8 cellular contexts compared by ENCODE assay signal in genomic region chr2:95728878-95729511, GRCh38.
DNase-seq lines count a peak whose midpoint lies in the region; ATAC-seq and TF ChIP-seq lines count a peak whose summit lies in the region.

No MANE protein-coding gene starts in this region.

- DNase-seq in Calu3 (peak; percentile 78), HAP-1 (ENCODE audit: low spot score in 2 of 2) (peak; percentile 59 to 61), NCI-H2171 treated with DMSO at 0.1 percent for 48 hours (lab: John Stamatoyannopoulos, UW) (peak; percentile 86), fibroblast of lung (ENCODE audit: low read depth in 2 of 2) (peak; percentile 77 to 93), neural crest cell (ENCODE audit: low read depth, low spot score) (peak; percentile 55)

- H3K9me3 ChIP-seq in HAP-1 (no peaks in the 10 kb centered on the region; the same call in 1 of the 2 replicates), fibroblast of lung (ENCODE audit: control insufficient read depth, insufficient read depth, low read depth, low read length) (no peaks in the 10 kb centered on the region)

- TF ChIP-seq CTCF in Calu3 (IDR thresholded peaks at IDR 0.05; ENCODE audit: unreplicated experiment) (peak; percentile 50), WI38 (IDR thresholded peaks at IDR 0.05; ENCODE audit: low read depth, low read length) (peak; percentile 38; the same call in 1 of the 2 replicates), fibroblast of lung (conservative IDR thresholded peaks at IDR 0.05 in 1 of 2, IDR thresholded peaks at IDR 0.05 in 1 of 2; ENCODE audit: low read depth in 1 of 2, low read length in 2 of 2) (peak; percentile 67 to 69), neural crest cell (conservative IDR thresholded peaks at IDR 0.05) (peak; percentile 89)

- intact Hi-C loops in Calu3 (cut with micrococcal nuclease; ENCODE audit: unreplicated experiment) = loop anchor here (1.0 to 10.0 kb wide), 5 partner anchors 162 to 498 kb away; no protein-coding TSS in a partner anchor

- no peaks in the 10 kb centered on the region for H3K4me1 ChIP-seq in HAP-1
- H3K4me1 ChIP-seq in fibroblast of lung (ENCODE audit: control insufficient read depth, extremely low read depth, insufficient read depth, low read length) = no peaks in the 10 kb centered on the region

- H2AFZ ChIP-seq in fibroblast of lung (ENCODE audit: low read length) = no peak overlapping the region

- BruUV-seq in Calu3 (replicated peaks; lab: Mats Ljungman, UMichigan) = no TSS peak

- peak overlapping the region; percentile 3 for H3K27ac Mint-ChIP-seq in Calu3 (ENCODE audit: unreplicated experiment)
- no peak overlapping the region for H3K27ac Mint-ChIP-seq in neural crest cell (ENCODE audit: unreplicated experiment)

- H3K4me1 Mint-ChIP-seq in Calu3 (ENCODE audit: low read depth, unreplicated experiment) = peaks cover 8% of the 10 kb centered on the region
- H3K4me1 Mint-ChIP-seq in neural crest cell = peaks cover 6% of the 10 kb centered on the region

- peaks cover 30% of the 10 kb centered on the region for H3K27me3 Mint-ChIP-seq in Calu3 (ENCODE audit: unreplicated experiment)
- no peaks in the 10 kb centered on the region for H3K27me3 Mint-ChIP-seq in neural crest cell (ENCODE audit: low read depth)

- H3K36me3 ChIP-seq in HAP-1 (replicated peaks) (no peaks in the 10 kb centered on the region), fibroblast of lung (ENCODE audit: control insufficient read depth, insufficient read depth, low read length) (no peaks in the 10 kb centered on the region)

- H3K27me3 ChIP-seq in HAP-1 (ENCODE audit: low read depth) (no peaks in the 10 kb centered on the region), fibroblast of lung (ENCODE audit: control insufficient read depth, insufficient read depth, low read length) (no peaks in the 10 kb centered on the region)

- H3K4me3 Mint-ChIP-seq in Calu3 (ENCODE audit: low read depth, unreplicated experiment) = no peak overlapping the region
- H3K4me3 Mint-ChIP-seq in neural crest cell = no peak overlapping the region

- H3K79me2 ChIP-seq in fibroblast of lung (ENCODE audit: control insufficient read depth, insufficient read depth, low read length) = no peaks in the 10 kb centered on the region

- no peak overlapping the region for H3K9ac ChIP-seq in fibroblast of lung (ENCODE audit: insufficient read depth, low read length)

- H3K4me3 ChIP-seq in HAP-1 (no peak overlapping the region), WI38 (ENCODE audit: low read depth, low read length) (no peak overlapping the region), fibroblast of lung (replicated peaks in 1 of 4; ENCODE audit: control extremely low read depth in 1 of 4, insufficient read depth in 1 of 4, low read depth in 3 of 4, low read length in 4 of 4) (no peak overlapping the region)

- CTCF ChIA-PET in Calu3 (lab: Charles Lee) = interaction anchor here (0.8 kb wide), 1 partner anchor 160 kb away, joined by 5 read pairs; no protein-coding TSS in a partner anchor

- H3K9me3 Mint-ChIP-seq in Calu3 (ENCODE audit: low read depth, unreplicated experiment) (no peaks in the 10 kb centered on the region), neural crest cell (no peaks in the 10 kb centered on the region)

- H3K36me3 Mint-ChIP-seq in Calu3 (ENCODE audit: insufficient read depth, unreplicated experiment) = no peaks in the 10 kb centered on the region
- H3K36me3 Mint-ChIP-seq in neural crest cell (ENCODE audit: low read depth) = no peaks in the 10 kb centered on the region

- no peaks in the 10 kb centered on the region for H4K20me1 ChIP-seq in fibroblast of lung (ENCODE audit: control insufficient read depth, extremely low read depth, insufficient read depth, low read length)

- H3K4me2 ChIP-seq in fibroblast of lung (ENCODE audit: extremely low read depth, insufficient read depth, low read length) = no peak overlapping the region

- no peak overlapping the region for H3K27ac ChIP-seq in fibroblast of lung (ENCODE audit: insufficient read depth, low read length)

- in situ Hi-C loops in HAP-1 (cut with MboI; ENCODE audit: low sequenced_read_pairs) = no loop called here

- ATAC-seq in GM18907 (IDR thresholded peaks at IDR 0.05; ENCODE audit: unreplicated experiment) (no peak), HG02588 (IDR thresholded peaks at IDR 0.05; ENCODE audit: unreplicated experiment) (no peak)

Comparison
In these comparisons a context has a peak if more than half of its experiments do, and no peak if none do; other contexts are left out.
1. CTCF ChIP-seq: peak in every context shown above with its lines; median percentile 89 in neural crest cell; 68 in fibroblast of lung; 50 in Calu3; 38 in WI38.